Comparison of ENCODE assay signal across 13 cellular contexts in genomic region chr5:178861627-178862026, GRCh38. TPM values are rescaled to one million over a fixed set of nuclear protein-coding genes. Genes with fewer than 3 reads are reported as not detected.
DNase-seq lines count a peak whose midpoint lies in the region; ATAC-seq, FAIRE-seq and TF ChIP-seq lines count a peak whose summit lies in the region.
"Had no signal": no experiment of that assay in that cellular context is flagged by ENCODE, and none has a peak within 500 bp of the region (broad histone marks: within the 10 kb centered on the region; RNA-seq: fewer than 3 reads in every experiment).

No MANE protein-coding gene starts in this region.

- no peak overlapping the region for H3K4ac ChIP-seq in mesendoderm (ENCODE audit: low read depth, low read length)

- H3K9ac ChIP-seq in mesendoderm (ENCODE audit: low read length) (no peak overlapping the region), kidney (ENCODE audit: low read length in 2 of 2) (no peak overlapping the region)

- intact Hi-C loops in kidney (cut with DNase I): no loop called here

- no peaks in the 10 kb centered on the region for H3K27me3 Mint-ChIP-seq in stimulated activated naive CD8-positive, alpha-beta T cell treated with anti-CD3 and anti-CD28 coated beads, Interleukin-15, Interleukin-2, amounts not matched to agents 100 ng/mL and 50 ng/mL, for 24 hours
- H3K27me3 Mint-ChIP-seq in activated naive CD8-positive, alpha-beta T cell: no peaks in the 10 kb centered on the region

- DNase-seq in stimulated activated naive CD8-positive, alpha-beta T cell treated with anti-CD3 and anti-CD28 coated beads, Interleukin-15, Interleukin-2, amounts not matched to agents 100 U/mL and 50 U/mL, for 24 hours: no peak
- DNase-seq in mesendoderm (no peak), kidney (no peak), KG1 (lab: John Stamatoyannopoulos, UW) (no peak)
- DNase-seq: C1 segment of cervical spinal cord; stimulated activated CD4-positive, alpha-beta T cell treated with anti-CD3 and anti-CD28 coated beads, Interleukin-15, amount 100 ng/mL, for 24 hours had no signal

- H3K27me3 ChIP-seq in mesendoderm (ENCODE audit: insufficient read depth, low read length, poor library complexity): no peaks in the 10 kb centered on the region
- H3K27me3 ChIP-seq: gastroesophageal sphincter had no signal

- H3K27ac ChIP-seq in mesendoderm (ENCODE audit: low read depth, low read length): no peak overlapping the region
- H3K27ac ChIP-seq in kidney (ENCODE audit: low read depth in 2 of 2, low read length in 2 of 2): no peak overlapping the region
- H3K27ac ChIP-seq: gastroesophageal sphincter had no signal

- H3K9me3 ChIP-seq in kidney (ENCODE audit: control insufficient read depth in 1 of 2, low read length in 2 of 2): no peaks in the 10 kb centered on the region
- H3K9me3 ChIP-seq: gastroesophageal sphincter had no signal

- H2BK120ac ChIP-seq in mesendoderm (ENCODE audit: low read depth, low read length): no peak overlapping the region

- no peak for FAIRE-seq in kidney (lab: Jason Lieb, UNC)

- H3K79me1 ChIP-seq in mesendoderm (ENCODE audit: low read length): peaks cover 5% of the 10 kb centered on the region

- no peak overlapping the region for H2BK5ac ChIP-seq in mesendoderm (ENCODE audit: low read length)

- H3K36me3 ChIP-seq in mesendoderm (ENCODE audit: control insufficient read depth, insufficient read depth, low read length) (peaks cover 3% of the 10 kb centered on the region), kidney (ENCODE audit: control insufficient read depth in 1 of 2, insufficient read depth in 2 of 2, low read length in 2 of 2) (peaks cover 11 to 18% of the 10 kb centered on the region in 2 donors)

- H2BK15ac ChIP-seq in mesendoderm (replicated peaks; ENCODE audit: low read depth): no peak overlapping the region

- H3K4me3 ChIP-seq in mesendoderm (ENCODE audit: low read length) (no peak overlapping the region), kidney (ENCODE audit: low read length in 2 of 2) (no peak overlapping the region)

- H3K4me3 Mint-ChIP-seq in stimulated activated naive CD8-positive, alpha-beta T cell treated with anti-CD3 and anti-CD28 coated beads, Interleukin-15, Interleukin-2, amounts not matched to agents 100 ng/mL and 50 ng/mL, for 24 hours: peak overlapping the region; percentile 83
- H3K4me3 Mint-ChIP-seq in activated naive CD8-positive, alpha-beta T cell: peak overlapping the region; percentile 86

- no peak overlapping the region for H2AK5ac ChIP-seq in mesendoderm (ENCODE audit: low read length)

- H3K4me1 ChIP-seq in mesendoderm (ENCODE audit: control insufficient read depth, low read depth, low read length) (no peaks in the 10 kb centered on the region), kidney (ENCODE audit: control insufficient read depth in 1 of 2, insufficient read depth in 1 of 2, low read depth in 1 of 2, low read length in 2 of 2) (peaks cover 0 to 6% of the 10 kb centered on the region in 2 donors)

- H3K9me3 Mint-ChIP-seq in stimulated activated naive CD8-positive, alpha-beta T cell treated with anti-CD3 and anti-CD28 coated beads, Interleukin-15, Interleukin-2, amounts not matched to agents 100 ng/mL and 50 ng/mL, for 24 hours: peaks cover 3% of the 10 kb centered on the region
- H3K9me3 Mint-ChIP-seq in activated naive CD8-positive, alpha-beta T cell (ENCODE audit: low read depth): no peaks in the 10 kb centered on the region

- no peaks in the 10 kb centered on the region for H3K79me2 ChIP-seq in mesendoderm (ENCODE audit: control insufficient read depth, insufficient read depth, low read length)

- peak overlapping the region; percentile 31 for H3K56ac ChIP-seq in mesendoderm (ENCODE audit: low read length)

- peaks cover 45% of the 10 kb centered on the region for H3K36me3 Mint-ChIP-seq in stimulated activated naive CD8-positive, alpha-beta T cell treated with anti-CD3 and anti-CD28 coated beads, Interleukin-15, Interleukin-2, amounts not matched to agents 100 ng/mL and 50 ng/mL, for 24 hours (ENCODE audit: low read depth)
- peaks cover 21% of the 10 kb centered on the region for H3K36me3 Mint-ChIP-seq in activated naive CD8-positive, alpha-beta T cell

- no peak overlapping the region for H3K23ac ChIP-seq in mesendoderm (ENCODE audit: low read length)

- no peak for TF ChIP-seq CTCF in kidney (IDR thresholded peaks at IDR 0.05; ENCODE audit: borderline replicate concordance, extremely low read depth, insufficient read depth)

- ATAC-seq in stimulated activated naive CD8-positive, alpha-beta T cell treated with anti-CD3 and anti-CD28 coated beads, Interleukin-15, Interleukin-2, amounts not matched to agents 100 U/mL and 50 U/mL, for 24 hours: no peak
- ATAC-seq in HG03521 (IDR thresholded peaks at IDR 0.05; ENCODE audit: unreplicated experiment): no peak
- no peak for ATAC-seq in GM21423 (IDR thresholded peaks at IDR 0.05; ENCODE audit: unreplicated experiment)
- ATAC-seq: gastroesophageal sphincter had no signal

- peak overlapping the region; percentile 10 for H3K4me2 ChIP-seq in mesendoderm (ENCODE audit: low read length)

- H3K18ac ChIP-seq in mesendoderm (ENCODE audit: low read length): no peak overlapping the region

- WGBS in mesendoderm (ENCODE audit: extremely low coverage, insufficient coverage, low lambda C conversion rate): no CpG with 5 or more reads among the region's 8 CpGs

- no peak overlapping the region for H4K5ac ChIP-seq in mesendoderm (ENCODE audit: low read length)

- no peak overlapping the region for H3K27ac Mint-ChIP-seq in stimulated activated naive CD8-positive, alpha-beta T cell treated with anti-CD3 and anti-CD28 coated beads, Interleukin-15, Interleukin-2, amounts not matched to agents 100 ng/mL and 50 ng/mL, for 24 hours
- no peak overlapping the region for H3K27ac Mint-ChIP-seq in activated naive CD8-positive, alpha-beta T cell

- H4K8ac ChIP-seq in mesendoderm (ENCODE audit: low read depth, low read length): no peak overlapping the region

- H3K4me1 Mint-ChIP-seq in stimulated activated naive CD8-positive, alpha-beta T cell treated with anti-CD3 and anti-CD28 coated beads, Interleukin-15, Interleukin-2, amounts not matched to agents 100 ng/mL and 50 ng/mL, for 24 hours (ENCODE audit: low read depth): peaks cover 31% of the 10 kb centered on the region
- peaks cover 34% of the 10 kb centered on the region for H3K4me1 Mint-ChIP-seq in activated naive CD8-positive, alpha-beta T cell (ENCODE audit: low read depth)

RNA-seq across cellular contexts. Expression of gene ZNF354B, which starts 1.9 kb away (rescaled TPM):
- 5.0 TPM for polyA plus RNA-seq in mesendoderm (2013, experiment 1 of 2)
- polyA plus RNA-seq in mesendoderm (2013, experiment 2 of 2): 4.6 TPM
- 18.3 TPM for total RNA-seq in kidney
- 6.4 TPM for polyA plus RNA-seq in kidney (ENCODE audit: insufficient read depth, low read depth, low replicate concordance)

RNA-seq across cellular contexts. Expression of gene ZFP2, which starts 34.1 kb away (rescaled TPM):
- polyA plus RNA-seq in mesendoderm (2013, experiment 1 of 2): 0.21 TPM
- polyA plus RNA-seq in mesendoderm (2013, experiment 2 of 2): 0.15 TPM
- 2.7 TPM for total RNA-seq in kidney
- polyA plus RNA-seq in kidney (ENCODE audit: insufficient read depth, low read depth, low replicate concordance): 3.1 TPM
- total RNA-seq: M059J, RPMI7951 had no signal
